In genomic region chr13:80117515-80117914, GRCh38 we compare ENCODE assay signal across 18 cellular contexts.
A peak's percentile ranks its signal among the peaks of the same experiment; 100 is the strongest.
DNase-seq lines count a peak whose midpoint lies in the region; ATAC-seq, FAIRE-seq and TF ChIP-seq lines count a peak whose summit lies in the region.
"Had no signal": no experiment of that assay in that cellular context is flagged by ENCODE, and none has a peak within 500 bp of the region (broad histone marks: within the 10 kb centered on the region; RNA-seq: fewer than 3 reads in every experiment).

No MANE protein-coding gene starts in this region.

- H3K14ac ChIP-seq in trophoblast cell (ENCODE audit: low read length), result no peak overlapping the region

- no peak overlapping the region for H4K8ac ChIP-seq in trophoblast cell (ENCODE audit: low read depth, low read length)

- H4K20me1 ChIP-seq in Loucy (ENCODE audit: insufficient read depth, low read length, poor library complexity, severe bottlenecking) (no peaks in the 10 kb centered on the region), keratinocyte (ENCODE audit: control insufficient read depth, extremely low read depth, insufficient read depth, low read length) (no peaks in the 10 kb centered on the region)

- no peak overlapping the region for H3K18ac ChIP-seq in trophoblast cell (ENCODE audit: low read length)

- H3K4me2 ChIP-seq in Loucy (ENCODE audit: low read depth, low read length, poor library complexity, severe bottlenecking), result no peak overlapping the region
- H3K4me2 ChIP-seq in keratinocyte (ENCODE audit: control insufficient read depth, extremely low read depth, insufficient read depth, low read depth, low read length), result no peak overlapping the region
- H3K4me2 ChIP-seq in trophoblast cell (ENCODE audit: low read length), result no peak overlapping the region

- no peak overlapping the region for H3K4me3 Mint-ChIP-seq in chondrocyte (ENCODE audit: unreplicated experiment)
- H3K4me3 Mint-ChIP-seq: CD4-positive, alpha-beta T cell; IgD-negative memory B cell had no signal

- H4K91ac ChIP-seq in trophoblast cell (ENCODE audit: low read depth, low read length), result no peak overlapping the region

- no peaks in the 10 kb centered on the region for H3K36me3 Mint-ChIP-seq in chondrocyte (ENCODE audit: low read depth)
- H3K36me3 Mint-ChIP-seq: IgD-negative memory B cell had no signal

- CTCF ChIA-PET in HEK293T (lab: Yijun Ruan, JAX), result interaction anchor here (1.0 kb wide), 1 partner anchor 98 kb away, joined by 3 read pairs; no protein-coding TSS in a partner anchor

- peaks cover 4% of the 10 kb centered on the region for H3K4me1 ChIP-seq in Loucy (ENCODE audit: insufficient read depth, low read length, poor library complexity, severe bottlenecking)
- no peaks in the 10 kb centered on the region for H3K4me1 ChIP-seq in keratinocyte (ENCODE audit: control insufficient read depth, extremely low read depth, insufficient read depth, low read length)
- H3K4me1 ChIP-seq in trophoblast cell (ENCODE audit: control insufficient read depth in 1 of 2, insufficient read depth in 2 of 2, low read length in 2 of 2), result no peaks in the 10 kb centered on the region
- no peaks in the 10 kb centered on the region for H3K4me1 ChIP-seq in aorta (ENCODE audit: control insufficient read depth in 1 of 2, insufficient read depth in 2 of 2, low read length in 2 of 2)
- H3K4me1 ChIP-seq: HAP-1 had no signal

- FAIRE-seq in keratinocyte (lab: Jason Lieb, UNC), result no peak
- FAIRE-seq: A204.1, H1 had no signal

- H3K23ac ChIP-seq in trophoblast cell (ENCODE audit: low read length), result no peak overlapping the region

- no peak overlapping the region for H3K4ac ChIP-seq in trophoblast cell (ENCODE audit: low read depth, low read length)

- H3K79me2 ChIP-seq in Loucy (ENCODE audit: insufficient read depth, low read length) (no peaks in the 10 kb centered on the region), keratinocyte (ENCODE audit: control insufficient read depth, insufficient read depth, low read length) (no peaks in the 10 kb centered on the region), trophoblast cell (ENCODE audit: control insufficient read depth, insufficient read depth, low read length, poor library complexity) (no peaks in the 10 kb centered on the region)

- no peak for ATAC-seq in aorta (ENCODE audit: low FRiP score)

- no peak overlapping the region for H3K27ac ChIP-seq in keratinocyte (ENCODE audit: control insufficient read depth, insufficient read depth, low read length)
- no peak overlapping the region for H3K27ac ChIP-seq in trophoblast cell (ENCODE audit: low read depth, low read length)
- no peak overlapping the region for H3K27ac ChIP-seq in aorta (ENCODE audit: low read depth in 1 of 2, low read length in 2 of 2)
- H3K27ac ChIP-seq: C4-2B had no signal

- H3K9me1 ChIP-seq in keratinocyte (ENCODE audit: control insufficient read depth, extremely low read depth, insufficient read depth, low read length), result no peaks in the 10 kb centered on the region

- no peak overlapping the region for H2BK5ac ChIP-seq in trophoblast cell (ENCODE audit: low read depth, low read length, poor library complexity)

- H3F3A ChIP-seq in Loucy (ENCODE audit: low read depth), result no peaks in the 10 kb centered on the region

- peak overlapping the region; percentile 71 for H2BK12ac ChIP-seq in trophoblast cell (ENCODE audit: low read length)

- H3K9me3 ChIP-seq in Loucy (ENCODE audit: insufficient read depth, low read depth, low read length), result no peaks in the 10 kb centered on the region
- H3K9me3 ChIP-seq in keratinocyte (ENCODE audit: control insufficient read depth, low read depth, low read length), result no peaks in the 10 kb centered on the region
- H3K9me3 ChIP-seq in trophoblast cell (ENCODE audit: insufficient read depth, low read depth, low read length), result no peaks in the 10 kb centered on the region
- H3K9me3 ChIP-seq in aorta (ENCODE audit: control insufficient read depth, low read length), result no peaks in the 10 kb centered on the region
- H3K9me3 ChIP-seq: HAP-1 had no signal

- H3K4me3 ChIP-seq in Loucy (ENCODE audit: low read length, poor library complexity, severe bottlenecking), result no peak overlapping the region
- H3K4me3 ChIP-seq in keratinocyte (ENCODE audit: control insufficient read depth in 2 of 3, extremely low read depth in 1 of 3, insufficient read depth in 2 of 3, low read depth in 1 of 3, low read length in 3 of 3), result no peak overlapping the region
- H3K4me3 ChIP-seq in trophoblast cell (ENCODE audit: low read depth, low read length), result no peak overlapping the region
- H3K4me3 ChIP-seq in aorta (ENCODE audit: low read length in 2 of 2), result no peak overlapping the region
- H3K4me3 ChIP-seq: HAP-1 had no signal

- no peak overlapping the region for H3K27ac Mint-ChIP-seq in chondrocyte (ENCODE audit: unreplicated experiment)
- H3K27ac Mint-ChIP-seq: CD4-positive, alpha-beta T cell; IgD-negative memory B cell had no signal

- DNase-seq in HEK293T (ENCODE audit: extremely low spot score) (no peak), keratinocyte (ENCODE audit: low read depth, low spot score) (no peak), trophoblast cell (no peak), chondrocyte (ENCODE audit: low spot score) (no peak), aorta (no peak), COLO829 (ENCODE audit: low spot score) (no peak)
- DNase-seq: ACHN; CD4-positive, alpha-beta T cell; DMS153; DMS79 treated with DMSO at 0.1 percent for 48 hours; GF-D8; KBM-7 had no signal

- H3K9ac ChIP-seq in Loucy (ENCODE audit: low read depth, low read length, poor library complexity, severe bottlenecking), result no peak overlapping the region
- H3K9ac ChIP-seq in keratinocyte (ENCODE audit: control insufficient read depth, extremely low read depth, insufficient read depth, low read length), result no peak overlapping the region
- no peak overlapping the region for H3K9ac ChIP-seq in trophoblast cell (ENCODE audit: low read length)

- H3K79me1 ChIP-seq in trophoblast cell (ENCODE audit: low read length), result peaks cover 2% of the 10 kb centered on the region

- no peak for TF ChIP-seq CTCF in Loucy (conservative IDR thresholded peaks at IDR 0.05; ENCODE audit: low read length)
- no peak for TF ChIP-seq CTCF in keratinocyte (optimal IDR thresholded peaks at IDR 0.05 in 1 of 3, IDR thresholded peaks at IDR 0.05 in 1 of 3, conservative IDR thresholded peaks at IDR 0.05 in 1 of 3; ENCODE audit: extremely low read depth in 1 of 3, insufficient read depth in 2 of 3, low read length in 3 of 3)
- TF ChIP-seq CTCF in chondrocyte (IDR thresholded peaks at IDR 0.05), result no peak

- dilution Hi-C loops in keratinocyte (cut with MboI; ENCODE audit: extremely low pct_ligation_motif_present, low sequenced_read_pairs), result no loop called here

- H2AFZ ChIP-seq in Loucy (ENCODE audit: low read length) (peak overlapping the region; percentile 23; the same call in 1 of the 2 replicates), keratinocyte (ENCODE audit: control insufficient read depth, low read length) (peak overlapping the region; percentile 16), trophoblast cell (ENCODE audit: insufficient read depth, low read length, poor library complexity) (no peak overlapping the region)

- H3K27me3 Mint-ChIP-seq in chondrocyte (ENCODE audit: low read depth), result no peaks in the 10 kb centered on the region
- H3K27me3 Mint-ChIP-seq: CD4-positive, alpha-beta T cell had no signal

- POLR2A ChIA-PET in HEK293T (lab: Yijun Ruan, JAX), result interaction anchor here (0.9 to 1.2 kb wide), 2 partner anchors 224 to 438 kb away, joined by 3 read pairs; partner anchors contain the start of gene SPRY2

- H2AK5ac ChIP-seq in trophoblast cell (ENCODE audit: low read length), result no peak overlapping the region

- WGBS in trophoblast cell (ENCODE audit: extremely low coverage, insufficient coverage, insufficient read length), result no CpG with 5 or more reads among the region's 2 CpGs
- WGBS in aorta, 2 donors, result 88 to 91% methylated on average over 2 of the region's 2 CpGs

- H3K4me1 Mint-ChIP-seq in chondrocyte (ENCODE audit: low read depth), result peaks cover 10% of the 10 kb centered on the region
- H3K4me1 Mint-ChIP-seq: IgD-negative memory B cell had no signal

- no peaks in the 10 kb centered on the region for H3K27me3 ChIP-seq in Loucy (ENCODE audit: insufficient read depth, low read length, poor library complexity, severe bottlenecking)
- no peaks in the 10 kb centered on the region for H3K27me3 ChIP-seq in keratinocyte (ENCODE audit: control insufficient read depth, extremely low read depth, insufficient read depth, low read length)
- H3K27me3 ChIP-seq in trophoblast cell (ENCODE audit: insufficient read depth, low read length), result no peaks in the 10 kb centered on the region
- H3K27me3 ChIP-seq in aorta (ENCODE audit: control insufficient read depth in 1 of 2, insufficient read depth in 2 of 2, low read length in 1 of 2), result no peaks in the 10 kb centered on the region

- H3K9me2 ChIP-seq in Loucy (replicated peaks; ENCODE audit: low read depth, low read length), result no peaks in the 10 kb centered on the region

- no peaks in the 10 kb centered on the region for H3K36me3 ChIP-seq in Loucy (ENCODE audit: insufficient read depth, low read length)
- H3K36me3 ChIP-seq in keratinocyte (ENCODE audit: control insufficient read depth in 2 of 2, extremely low read depth in 1 of 2, insufficient read depth in 2 of 2, low read length in 2 of 2), result no peaks in the 10 kb centered on the region
- no peaks in the 10 kb centered on the region for H3K36me3 ChIP-seq in trophoblast cell (ENCODE audit: control insufficient read depth in 1 of 2, insufficient read depth in 2 of 2, low read length in 2 of 2)
- H3K36me3 ChIP-seq in aorta (ENCODE audit: control insufficient read depth in 1 of 2, insufficient read depth in 2 of 2, low read length in 1 of 2), result no peaks in the 10 kb centered on the region
- H3K36me3 ChIP-seq: HAP-1 had no signal

- intact Hi-C loops in aorta (cut with DNase I), result no loop called here

- H2BK120ac ChIP-seq in trophoblast cell (ENCODE audit: insufficient read depth, low read length, poor library complexity), result no peak overlapping the region

- H3K9me3 Mint-ChIP-seq in chondrocyte (ENCODE audit: low read depth), result no peaks in the 10 kb centered on the region
- H3K9me3 Mint-ChIP-seq: CD4-positive, alpha-beta T cell; IgD-negative memory B cell had no signal

- H4K12ac ChIP-seq in trophoblast cell (ENCODE audit: low read depth, low read length), result no peak overlapping the region

TF ChIP-seq in HEK293T, 16 proteins besides CTCF, POLR2A, EP300 and RAD21:
- TF ChIP-seq SUZ12 (IDR thresholded peaks at IDR 0.05) (no peak), L3MBTL2 (conservative IDR thresholded peaks at IDR 0.05) (0 out of 2 replicates have a peak, but pooled peaks have one; percentile 8)
